28 cellular contexts compared by ENCODE assay signal in genomic region chr3:178257491-178257890, GRCh38.
"Had no signal": no experiment of that assay in that cellular context is flagged by ENCODE, and none has a peak within 500 bp of the region (broad histone marks: within the 10 kb centered on the region; RNA-seq: fewer than 3 reads in every experiment).

No MANE protein-coding gene starts in this region.

- H3K27ac ChIP-seq: brain microvascular endothelial cell, cardiac muscle cell, colonic mucosa, KMS-11 had no signal

- H3K4me3 ChIP-seq: cardiac muscle cell, colonic mucosa, MG63 had no signal

- H3K4me3 Mint-ChIP-seq: activated CD4-positive, alpha-beta T cell treated with anti-CD3 and anti-CD28 coated beads, Interleukin-2, amount 10 ng/mL, durations not matched to agents 24 days and 14 days; activated naive CD4-positive, alpha-beta T cell treated with anti-CD3 and anti-CD28 coated beads, Interleukin-2, amount 10 ng/mL, durations not matched to agents 7 days and 5 days; activated naive CD8-positive, alpha-beta T cell treated with anti-CD3 and anti-CD28 coated beads for 36 hours; activated T-cell treated with anti-CD3 and anti-CD28 coated beads, Interleukin-2, amount 50 U/mL, for 72 hours; T-helper 17 cell; WTC11 had no signal

- H3K36me3 Mint-ChIP-seq: activated naive CD4-positive, alpha-beta T cell treated with anti-CD3 and anti-CD28 coated beads, Interleukin-2, amount 10 ng/mL, durations not matched to agents 7 days and 5 days; activated naive CD8-positive, alpha-beta T cell treated with anti-CD3 and anti-CD28 coated beads for 36 hours; WTC11 had no signal

- H3K27me3 Mint-ChIP-seq: activated CD4-positive, alpha-beta T cell treated with anti-CD3 and anti-CD28 coated beads, Interleukin-2, amount 10 ng/mL, durations not matched to agents 24 days and 14 days; activated naive CD4-positive, alpha-beta T cell treated with anti-CD3 and anti-CD28 coated beads, Interleukin-2, amount 10 ng/mL, durations not matched to agents 7 days and 5 days; activated naive CD8-positive, alpha-beta T cell treated with anti-CD3 and anti-CD28 coated beads for 36 hours; T-helper 17 cell had no signal

- H3K9me3 ChIP-seq: colonic mucosa, MG63 had no signal

- ATAC-seq: activated T-cell treated with anti-CD3 and anti-CD28 coated beads, Interleukin-2, amount 50 U/mL, for 72 hours; PC-3; T-helper 17 cell; WTC11 had no signal

- H3K27ac Mint-ChIP-seq: activated CD4-positive, alpha-beta T cell treated with anti-CD3 and anti-CD28 coated beads, Interleukin-2, amount 10 ng/mL, durations not matched to agents 24 days and 14 days; activated naive CD4-positive, alpha-beta T cell treated with anti-CD3 and anti-CD28 coated beads, Interleukin-2, amount 10 ng/mL, durations not matched to agents 7 days and 5 days; activated naive CD8-positive, alpha-beta T cell treated with anti-CD3 and anti-CD28 coated beads for 36 hours; activated T-cell treated with anti-CD3 and anti-CD28 coated beads, Interleukin-2, amount 50 U/mL, for 72 hours; activated T-helper 2 cell treated with anti-CD3 and anti-CD28 coated beads, Interferon-gamma antibody, Interleukin-2, Interleukin-4, amounts not matched to agents 10 μg/mL and 5 μg/mL and 100 μg/mL, durations not matched to agents 14 hours and 24 hours and 36 hours; T-helper 17 cell; WTC11 had no signal

- H3K9me3 Mint-ChIP-seq: activated CD4-positive, alpha-beta T cell treated with anti-CD3 and anti-CD28 coated beads, Interleukin-2, amount 10 ng/mL, durations not matched to agents 24 days and 14 days; activated naive CD4-positive, alpha-beta T cell treated with anti-CD3 and anti-CD28 coated beads, Interleukin-2, amount 10 ng/mL, durations not matched to agents 7 days and 5 days; activated naive CD8-positive, alpha-beta T cell treated with anti-CD3 and anti-CD28 coated beads for 36 hours; activated T-cell treated with anti-CD3 and anti-CD28 coated beads, Interleukin-2, amount 50 U/mL, for 72 hours; activated T-helper 2 cell treated with anti-CD3 and anti-CD28 coated beads, Interferon-gamma antibody, Interleukin-2, Interleukin-4, amounts not matched to agents 10 μg/mL and 5 μg/mL and 100 μg/mL, durations not matched to agents 14 hours and 24 hours and 36 hours; WTC11 had no signal

- H3K36me3 ChIP-seq: brain microvascular endothelial cell, cardiac muscle cell, colonic mucosa, MG63 had no signal

- H3K4me2 ChIP-seq: KMS-11 had no signal

- H3K4me1 ChIP-seq: colonic mucosa had no signal

- DNase-seq: activated CD4-positive, alpha-beta T cell treated with anti-CD3 and anti-CD28 coated beads, Interleukin-2, amount 10 ng/mL, durations not matched to agents 24 days and 14 days; activated CD4-positive, alpha-beta T cell treated with anti-CD3 and anti-CD28 coated beads, Interleukin-2, amount 50 U/mL, for 48 hours; activated CD4-positive, CD25-positive, alpha-beta regulatory T cell treated with anti-CD3 and anti-CD28 coated beads, Interleukin-2, amount 50 U/mL, for 72 hours; activated gamma-delta T cell treated with Interleukin-2 at 50 U/mL for 16 hours; activated naive CD4-positive, alpha-beta T cell treated with anti-CD3 and anti-CD28 coated beads, Interleukin-2, amount 10 ng/mL, durations not matched to agents 7 days and 5 days; activated naive CD8-positive, alpha-beta T cell treated with anti-CD3 and anti-CD28 coated beads for 36 hours; activated T-cell treated with anti-CD3 and anti-CD28 coated beads, Interleukin-2, amount 50 U/mL, for 72 hours; brain microvascular endothelial cell; cerebellar nuclear complex; colonic mucosa; MG63; MV-4-11; NCI-H1092 treated with DMSO at 0.1 percent for 48 hours; NCI-H1417 treated with DMSO at 0.1 percent for 48 hours; NCI-H1694; NCI-H2029; NCI-H2107; NCI-H2171 treated with DMSO at 0.1 percent for 48 hours; NCI-H345; NCI-H748 treated with DMSO at 0.1 percent for 48 hours; PC-3; SHP77 treated with DMSO at 0.1 percent for 48 hours; T-helper 17 cell; T-helper 9 cell had no signal

- H3K27me3 ChIP-seq: brain microvascular endothelial cell, cardiac muscle cell, colonic mucosa, MG63 had no signal

- H3K4me1 Mint-ChIP-seq: activated CD4-positive, alpha-beta T cell treated with anti-CD3 and anti-CD28 coated beads, Interleukin-2, amount 10 ng/mL, durations not matched to agents 24 days and 14 days; activated naive CD4-positive, alpha-beta T cell treated with anti-CD3 and anti-CD28 coated beads, Interleukin-2, amount 10 ng/mL, durations not matched to agents 7 days and 5 days; T-helper 17 cell had no signal
